Comparison of ENCODE assay signal across 16 cellular contexts in the genomic region with DNA sequence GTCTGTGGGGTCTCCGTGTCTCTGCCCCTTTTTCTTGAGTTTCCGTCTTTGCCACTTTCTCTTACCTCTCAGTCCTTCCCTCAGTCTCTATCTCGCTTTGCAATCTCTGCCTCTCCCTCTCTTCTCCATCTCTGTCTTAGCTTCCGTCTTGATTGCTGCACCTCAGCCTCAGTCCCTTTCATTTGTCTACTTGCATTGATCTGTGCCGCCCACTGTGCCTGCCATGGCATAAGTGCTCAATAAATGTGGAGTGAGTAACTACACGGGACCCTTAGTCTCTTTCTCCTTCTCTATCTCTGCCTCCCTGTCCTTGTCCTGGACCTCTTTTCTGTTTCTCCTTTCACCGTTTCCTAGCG. TPM values are rescaled to one million over a fixed set of nuclear protein-coding genes. Genes with fewer than 3 reads are reported as not detected.
DNase-seq lines count a peak whose midpoint lies in the region; TF ChIP-seq lines count a peak whose summit lies in the region.
"Had no signal": no experiment of that assay in that cellular context is flagged by ENCODE, and none has a peak within 500 bp of the region (broad histone marks: within the 10 kb centered on the region; RNA-seq: fewer than 3 reads in every experiment).

No MANE protein-coding gene starts in this region.

- H4K20me1 ChIP-seq in BLaER1 treated with 17β-estradiol and CSF1 and Interleukin-3, amounts not matched to agents 10 nM and 100 nM: peaks cover 0 to 11% (median under 1%) of the 10 kb centered on the region in 11 experiments; a peak in 8 of 22 replicates
- no peaks in the 10 kb centered on the region for H4K20me1 ChIP-seq in neural cell (ENCODE audit: insufficient read depth)

- peak overlapping the region; percentile 4 for H3K4me3 Mint-ChIP-seq in endothelial cell (ENCODE audit: unreplicated experiment)
- H3K4me3 Mint-ChIP-seq: natural killer cell treated with Interleukin-12 subunit alpha and Interleukin-12 subunit beta and Interleukin-15 and Interleukin-18, amount 100 ng/mL, for 72 hours had no signal

- peaks cover 60 to 91% (median 85%) of the 10 kb centered on the region in 10 experiments for H3K4me1 ChIP-seq in BLaER1 treated with 17β-estradiol and CSF1 and Interleukin-3, amounts not matched to agents 10 nM and 100 nM
- peaks cover 9% of the 10 kb centered on the region for H3K4me1 ChIP-seq in NT2/D1 (ENCODE audit: insufficient read depth, insufficient read length)

- no peaks in the 10 kb centered on the region for H3K9me3 ChIP-seq in BLaER1 treated with 17β-estradiol and CSF1 and Interleukin-3, amounts not matched to agents 10 nM and 100 nM (replicated peaks in 1 of 11)
- H3K9me3 ChIP-seq in NT2/D1 (ENCODE audit: insufficient read depth, low read length) (no peaks in the 10 kb centered on the region), neural cell (ENCODE audit: low read length) (peaks cover 24% of the 10 kb centered on the region)
- H3K9me3 ChIP-seq: left lung had no signal

- no peak for TF ChIP-seq RAD21 in neural cell (conservative IDR thresholded peaks at IDR 0.05)

- H3K9ac ChIP-seq in BLaER1 treated with 17β-estradiol and CSF1 and Interleukin-3, amounts not matched to agents 10 nM and 100 nM: peak overlapping the region; percentile 73 to 90 (median 86); a peak in 21 of 22 replicates
- H3K9ac ChIP-seq in NT2/D1 (ENCODE audit: insufficient read length, low read depth): peak overlapping the region; percentile 38
- peak overlapping the region; percentile 71 for H3K9ac ChIP-seq in neural cell (ENCODE audit: low read length)

- TF ChIP-seq EP300 in neural cell (conservative IDR thresholded peaks at IDR 0.05; ENCODE audit: poor library complexity, severe bottlenecking): no peak

- H2AFZ ChIP-seq in neural cell (ENCODE audit: low read depth, low read length): no peak overlapping the region

- H3K4me2 ChIP-seq in BLaER1 treated with 17β-estradiol and CSF1 and Interleukin-3, amounts not matched to agents 10 nM and 100 nM: peak overlapping the region; percentile 93 to 99 (median 97)
- H3K4me2 ChIP-seq in neural cell (ENCODE audit: low read length): no peak overlapping the region

- DNase-seq in NT2/D1 (ENCODE audit: low read depth, low spot score): no peak
- DNase-seq in endothelial cell (ENCODE audit: low spot score): no peak
- DNase-seq in DMS153 treated with DMSO at 0.1 percent for 48 hours (lab: John Stamatoyannopoulos, UW; ENCODE audit: unreplicated experiment): no peak
- DNase-seq in dedifferentiated amniotic fluid mesenchymal stem cell (ENCODE audit: extremely low spot score): no peak
- no peak for DNase-seq in NCI-H146 (lab: John Stamatoyannopoulos, UW)
- no peak for DNase-seq in RKO (ENCODE audit: low spot score)
- DNase-seq: activated CD4-positive, alpha-beta T cell treated with anti-CD3 and anti-CD28 coated beads for 1 hour; activated naive CD4-positive, alpha-beta T cell; CD4-positive, alpha-beta memory T cell; left lung; NCI-H1436; SIG-M5; stomach had no signal

- no peaks in the 10 kb centered on the region for H3K9me2 ChIP-seq in neural cell (ENCODE audit: insufficient read depth, low read length)

- no peaks in the 10 kb centered on the region for H3K27me3 ChIP-seq in BLaER1 treated with 17β-estradiol and CSF1 and Interleukin-3, amounts not matched to agents 10 nM and 100 nM
- H3K27me3 ChIP-seq in NT2/D1 (ENCODE audit: insufficient read depth, insufficient read length) (peaks cover 39% of the 10 kb centered on the region), neural cell (ENCODE audit: insufficient read depth, low read depth, low read length) (no peaks in the 10 kb centered on the region)

- peaks cover 20% of the 10 kb centered on the region for H3K27me3 Mint-ChIP-seq in endothelial cell (ENCODE audit: unreplicated experiment)

- peaks cover 30% of the 10 kb centered on the region for H3K36me3 Mint-ChIP-seq in endothelial cell (ENCODE audit: low read depth, unreplicated experiment)
- H3K36me3 Mint-ChIP-seq: natural killer cell treated with Interleukin-12 subunit alpha and Interleukin-12 subunit beta and Interleukin-15 and Interleukin-18, amount 100 ng/mL, for 72 hours had no signal

- no peaks in the 10 kb centered on the region for H3K9me3 Mint-ChIP-seq in endothelial cell (ENCODE audit: unreplicated experiment)
- H3K9me3 Mint-ChIP-seq: natural killer cell treated with Interleukin-12 subunit alpha and Interleukin-12 subunit beta and Interleukin-15 and Interleukin-18, amount 100 ng/mL, for 72 hours had no signal

- peaks cover 8 to 59% (median 38%) of the 10 kb centered on the region in 11 experiments; a peak in 18 of 22 replicates for H3K36me3 ChIP-seq in BLaER1 treated with 17β-estradiol and CSF1 and Interleukin-3, amounts not matched to agents 10 nM and 100 nM
- H3K36me3 ChIP-seq in NT2/D1 (ENCODE audit: insufficient read depth, insufficient read length, low read length): peaks cover 1% of the 10 kb centered on the region
- peaks cover 22% of the 10 kb centered on the region for H3K36me3 ChIP-seq in neural cell (ENCODE audit: insufficient read depth, low read length)

- H3K27ac ChIP-seq in BLaER1 treated with 17β-estradiol and CSF1 and Interleukin-3, amounts not matched to agents 10 nM and 100 nM: peak overlapping the region; percentile 48 to 97 (median 92); a peak in 21 of 22 replicates
- H3K27ac ChIP-seq in neural cell (ENCODE audit: low read length): no peak overlapping the region
- H3K27ac ChIP-seq: left lung had no signal

- TF ChIP-seq CTCF in endothelial cell (IDR thresholded peaks at IDR 0.05; ENCODE audit: unreplicated experiment) (no peak), neural cell (IDR thresholded peaks at IDR 0.05; ENCODE audit: poor library complexity, severe bottlenecking) (no peak)

- H3K4me1 Mint-ChIP-seq in endothelial cell (ENCODE audit: unreplicated experiment): peaks cover 41% of the 10 kb centered on the region

- H3K27ac Mint-ChIP-seq in endothelial cell (ENCODE audit: unreplicated experiment): no peak overlapping the region
- H3K27ac Mint-ChIP-seq: natural killer cell treated with Interleukin-12 subunit alpha and Interleukin-12 subunit beta and Interleukin-15 and Interleukin-18, amount 100 ng/mL, for 72 hours had no signal

- peaks cover 9% of the 10 kb centered on the region for H3K79me2 ChIP-seq in neural cell (replicated peaks; ENCODE audit: insufficient read depth, low read length)

- H3F3A ChIP-seq in neural cell (ENCODE audit: insufficient read depth, low read length, poor library complexity, severe bottlenecking): no peaks in the 10 kb centered on the region

- H3K4me3 ChIP-seq in BLaER1 treated with 17β-estradiol and CSF1 and Interleukin-3, amounts not matched to agents 10 nM and 100 nM: peak overlapping the region; percentile 42 to 77 (median 55)
- peak overlapping the region; percentile 42 for H3K4me3 ChIP-seq in NT2/D1 (ENCODE audit: insufficient read length, low read depth)
- peak overlapping the region; percentile 58 for H3K4me3 ChIP-seq in neural cell (ENCODE audit: low read length)
- H3K4me3 ChIP-seq: left lung, stomach had no signal

TF ChIP-seq in neural cell, 6 proteins besides CTCF, POLR2A, EP300 and RAD21:
- TF ChIP-seq POLR2AphosphoS5 (IDR thresholded peaks at IDR 0.05): no peak

RNA-seq across cellular contexts. Expression of a gene that starts 6.6 kb away (rescaled TPM):
- total RNA-seq in endothelial cell (ENCODE audit: unreplicated experiment): 2.9 TPM
- polyA plus RNA-seq in neural cell: 0.51 and 0.54 TPM in 2 replicates
- polyA minus RNA-seq in neural cell: 5.1 and 7.4 TPM in 2 replicates
- total RNA-seq: CD4-positive, alpha-beta memory T cell had no signal
- polyA plus RNA-seq: CD4-positive, alpha-beta memory T cell had no signal

RNA-seq across cellular contexts. Expression of a gene that starts 10.6 kb away (rescaled TPM):
- total RNA-seq in endothelial cell (ENCODE audit: unreplicated experiment): 3.5 TPM
- 4.3 and 6.4 TPM in 2 replicates for polyA plus RNA-seq in neural cell
- polyA minus RNA-seq in neural cell: 25.3 and 28.7 TPM in 2 replicates
- total RNA-seq: CD4-positive, alpha-beta memory T cell had no signal
- polyA plus RNA-seq: stomach had no signal

RNA-seq across cellular contexts. Expression of a gene that starts 19.7 kb away (rescaled TPM):
- total RNA-seq in endothelial cell (ENCODE audit: unreplicated experiment): 68.2 TPM
- polyA plus RNA-seq in neural cell: 2.1 and 2.8 TPM in 2 replicates
- 11.0 and 11.6 TPM in 2 replicates for polyA minus RNA-seq in neural cell
